ENCODE assay signal across 28 cellular contexts in the genomic region with DNA sequence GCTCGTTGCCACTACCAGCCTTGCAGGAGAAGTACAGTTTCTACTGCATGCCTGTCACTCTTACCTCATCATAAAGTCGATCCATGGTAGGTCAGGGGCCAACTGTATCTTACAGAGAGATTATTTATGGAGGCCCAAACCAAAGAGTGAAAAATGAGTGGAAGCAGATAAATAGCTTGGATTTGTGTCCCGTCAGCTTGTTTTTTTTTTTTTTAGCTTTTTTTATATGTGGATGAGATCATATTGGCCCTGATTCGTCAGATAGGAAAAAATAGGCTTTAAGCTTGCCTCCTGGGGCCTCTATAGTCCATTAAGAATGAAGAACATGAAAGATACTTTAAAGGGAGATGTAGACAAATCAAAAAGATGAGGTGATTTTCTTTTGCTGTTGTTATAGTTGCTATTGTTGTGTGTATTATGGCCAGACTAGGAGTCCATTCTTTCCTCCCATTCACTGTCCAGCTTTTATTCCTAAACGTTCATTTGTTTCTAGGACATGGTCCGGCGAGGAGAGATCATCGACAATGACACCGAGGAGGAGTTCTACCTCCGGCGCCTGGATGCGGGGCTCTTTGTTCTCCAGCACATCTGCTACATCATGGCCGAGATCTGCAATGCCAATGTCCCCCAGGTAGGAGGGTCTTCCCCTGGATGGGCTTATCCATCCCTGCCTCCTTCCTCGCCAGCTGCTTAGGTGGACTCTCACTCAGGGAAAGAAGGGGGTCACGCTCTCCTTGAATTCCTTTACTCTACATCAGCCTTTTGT. TPM values are rescaled to one million over a fixed set of nuclear protein-coding genes. Genes with fewer than 3 reads are reported as not detected.
DNase-seq lines count a peak whose midpoint lies in the region; ATAC-seq, FAIRE-seq and TF ChIP-seq lines count a peak whose summit lies in the region.
"Had no signal": no experiment of that assay in that cellular context is flagged by ENCODE, and none has a peak within 500 bp of the region (broad histone marks: within the 10 kb centered on the region; RNA-seq: fewer than 3 reads in every experiment).

No MANE protein-coding gene starts in this region.

- FAIRE-seq in K562 (lab: Jason Lieb, UNC) (no peak), RCC 7860 (lab: Jason Lieb, UNC) (no peak)
- FAIRE-seq: A204.1, GM12878, GM12892, GM18507 had no signal

- H3K9me3 ChIP-seq in RWPE2 (ENCODE audit: severe bottlenecking) (no peaks in the 10 kb centered on the region), K562 (replicated peaks; ENCODE audit: control insufficient read depth, insufficient read depth, low read depth, low read length) (no peaks in the 10 kb centered on the region)
- H3K9me3 ChIP-seq: BE2C, BLaER1 had no signal

- no peak for TF ChIP-seq CTCF in RWPE2 (IDR thresholded peaks at IDR 0.05; ENCODE audit: poor library complexity, severe bottlenecking)
- TF ChIP-seq CTCF in K562 (IDR thresholded peaks at IDR 0.05 in 2 of 3, conservative IDR thresholded peaks at IDR 0.05 in 1 of 3; ENCODE audit: insufficient read depth in 2 of 3, low read depth in 1 of 3, low read length in 3 of 3): no peak

- no peak overlapping the region for H3K27ac ChIP-seq in RWPE2 (ENCODE audit: poor library complexity, severe bottlenecking)
- no peak overlapping the region for H3K27ac ChIP-seq in K562 (ENCODE audit: extremely low read depth, low read depth, low read length)
- H3K27ac ChIP-seq: BLaER1 had no signal

- DNase-seq in HEK293T (ENCODE audit: extremely low spot score) (no peak), RWPE2 (ENCODE audit: low spot score) (peak; percentile 71), K562 (ENCODE audit: extremely low read depth in 1 of 4, low spot score in 3 of 4) (no peak), sciatic nerve (ENCODE audit: low spot score) (peak; percentile 27), RCC 7860 (ENCODE audit: low spot score) (no peak), glomerular visceral epithelial cell (ENCODE audit: extremely low spot score) (no peak), LoVo (ENCODE audit: low spot score) (no peak)
- DNase-seq: 8988T; ACHN; BE2C; C1 segment of cervical spinal cord; CD4-positive, alpha-beta memory T cell; CD4-positive, CD25-positive, alpha-beta regulatory T cell; CD8-positive, alpha-beta memory T cell; COR-L47; DMS 273 treated with DMSO at 0.1 percent for 48 hours; DMS153; DMS53; DMS79; DND-41; EL; GDM1 had no signal

- TF ChIP-seq POLR2A in K562 (conservative IDR thresholded peaks at IDR 0.05): no peak

- no peaks in the 10 kb centered on the region for H3K79me2 ChIP-seq in K562 (ENCODE audit: control insufficient read depth, insufficient read depth, low read length)

- no peak for TF ChIP-seq EP300 in K562 (IDR thresholded peaks at IDR 0.05; ENCODE audit: low read length)

- H3K36me3 ChIP-seq in RWPE2 (ENCODE audit: low read depth): peaks cover 30% of the 10 kb centered on the region
- peaks cover 16% of the 10 kb centered on the region; the same call in 1 of the 3 replicates for H3K36me3 ChIP-seq in K562 (ENCODE audit: control insufficient read depth, insufficient read depth, low read length)

- H2AFZ ChIP-seq in K562 (ENCODE audit: low read depth, low read length): no peak overlapping the region

- H3K4me3 ChIP-seq in RWPE2 (ENCODE audit: severe bottlenecking): no peak overlapping the region
- H3K4me3 ChIP-seq in K562: no peak overlapping the region
- H3K4me3 ChIP-seq: BLaER1, GM12878 had no signal

- no peaks in the 10 kb centered on the region for H4K20me1 ChIP-seq in K562 (replicated peaks; ENCODE audit: control insufficient read depth, insufficient read depth, low read length)
- H4K20me1 ChIP-seq: BLaER1 had no signal

- no TSS peak for BruUV-seq in K562 (replicated peaks; lab: Mats Ljungman, UMichigan)

- CTCF ChIA-PET in HEK293T (lab: Yijun Ruan, JAX) (no interaction called here), K562 (lab: Yijun Ruan, JAX; ENCODE audit: low intra/inter-chr PET ratio) (no interaction called here)

- WGBS in K562 (ENCODE audit: insufficient coverage, low coverage, missing lambda C conversion rate): 85% methylated on average over 12 of the region's 15 CpGs

- in situ Hi-C loops in K562 (cut with MboI): no loop called here

- H3K27me3 ChIP-seq in RWPE2 (ENCODE audit: insufficient read depth, poor library complexity, severe bottlenecking): no peaks in the 10 kb centered on the region
- no peaks in the 10 kb centered on the region for H3K27me3 ChIP-seq in K562 (ENCODE audit: control insufficient read depth in 2 of 2, insufficient read depth in 2 of 2, low read length in 2 of 2)
- H3K27me3 ChIP-seq: BE2C, BLaER1 had no signal

- H3K4me2 ChIP-seq in K562 (ENCODE audit: insufficient read depth, low read length): no peak overlapping the region
- H3K4me2 ChIP-seq: BLaER1 had no signal

- ATAC-seq in RWPE2 (ENCODE audit: low read depth) (no peak), K562 (no peak), sciatic nerve (no peak)
- ATAC-seq: GM12878 had no signal

- POLR2A ChIA-PET in HEK293T (lab: Yijun Ruan, JAX) (no interaction called here), K562 (lab: Yijun Ruan, JAX) (interaction anchor here (0.6 kb wide), 1 partner anchor 26 kb away, joined by 3 read pairs; no protein-coding TSS in a partner anchor)

- H3K4me1 ChIP-seq in RWPE2 (ENCODE audit: insufficient read depth, poor library complexity, severe bottlenecking) (no peaks in the 10 kb centered on the region), K562 (replicated peaks in 1 of 2; ENCODE audit: control insufficient read depth in 2 of 2, insufficient read depth in 2 of 2, low read length in 2 of 2) (no peaks in the 10 kb centered on the region)
- H3K4me1 ChIP-seq: BE2C, BLaER1 had no signal

- intact Hi-C loops in K562 (cut with micrococcal nuclease): no loop called here
- intact Hi-C loops in sciatic nerve (cut with DNase I): no loop called here

- H3K9ac ChIP-seq in K562 (ENCODE audit: insufficient read depth in 1 of 2, low read depth in 2 of 2, low read length in 2 of 2): no peak overlapping the region
- H3K9ac ChIP-seq: BLaER1 had no signal

- TF ChIP-seq RAD21 in K562 (CRISPR knock-in tag; conservative IDR thresholded peaks at IDR 0.05 in 1 of 2, IDR thresholded peaks at IDR 0.05 in 1 of 2): no peak

- H3K9me1 ChIP-seq in K562 (ENCODE audit: control insufficient read depth, insufficient read depth, low read length): no peaks in the 10 kb centered on the region

TF ChIP-seq in HEK293T, 16 proteins besides CTCF, POLR2A, EP300 and RAD21:
- TF ChIP-seq, protein P1, sequence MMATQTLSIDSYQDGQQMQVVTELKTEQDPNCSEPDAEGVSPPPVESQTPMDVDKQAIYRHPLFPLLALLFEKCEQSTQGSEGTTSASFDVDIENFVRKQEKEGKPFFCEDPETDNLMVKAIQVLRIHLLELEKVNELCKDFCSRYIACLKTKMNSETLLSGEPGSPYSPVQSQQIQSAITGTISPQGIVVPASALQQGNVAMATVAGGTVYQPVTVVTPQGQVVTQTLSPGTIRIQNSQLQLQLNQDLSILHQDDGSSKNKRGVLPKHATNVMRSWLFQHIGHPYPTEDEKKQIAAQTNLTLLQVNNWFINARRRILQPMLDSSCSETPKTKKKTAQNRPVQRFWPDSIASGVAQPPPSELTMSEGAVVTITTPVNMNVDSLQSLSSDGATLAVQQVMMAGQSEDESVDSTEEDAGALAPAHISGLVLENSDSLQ (IDR thresholded peaks at IDR 0.05): peak; percentile 57
- no peak for TF ChIP-seq LEF1 (IDR thresholded peaks at IDR 0.05; ENCODE audit: borderline replicate concordance)
- no peak for TF ChIP-seq ZNF384 (IDR thresholded peaks at IDR 0.05)
- no peak for TF ChIP-seq FOXM1 (IDR thresholded peaks at IDR 0.05; ENCODE audit: borderline replicate concordance)

TF ChIP-seq in K562, 482 proteins besides CTCF, POLR2A, EP300 and RAD21:
- peak; percentile 56 for TF ChIP-seq ZNF316 (IDR thresholded peaks at IDR 0.05)
- no peak for TF ChIP-seq ZEB2 (IDR thresholded peaks at IDR 0.05)
- no peak for TF ChIP-seq ZNF311 (CRISPR knock-in tag; IDR thresholded peaks at IDR 0.05)
- 0 out of 2 replicates have a peak, but pooled peaks have one; percentile 12 for TF ChIP-seq C11orf30 (IDR thresholded peaks at IDR 0.05; ENCODE audit: low read depth)
- TF ChIP-seq, protein P2, sequence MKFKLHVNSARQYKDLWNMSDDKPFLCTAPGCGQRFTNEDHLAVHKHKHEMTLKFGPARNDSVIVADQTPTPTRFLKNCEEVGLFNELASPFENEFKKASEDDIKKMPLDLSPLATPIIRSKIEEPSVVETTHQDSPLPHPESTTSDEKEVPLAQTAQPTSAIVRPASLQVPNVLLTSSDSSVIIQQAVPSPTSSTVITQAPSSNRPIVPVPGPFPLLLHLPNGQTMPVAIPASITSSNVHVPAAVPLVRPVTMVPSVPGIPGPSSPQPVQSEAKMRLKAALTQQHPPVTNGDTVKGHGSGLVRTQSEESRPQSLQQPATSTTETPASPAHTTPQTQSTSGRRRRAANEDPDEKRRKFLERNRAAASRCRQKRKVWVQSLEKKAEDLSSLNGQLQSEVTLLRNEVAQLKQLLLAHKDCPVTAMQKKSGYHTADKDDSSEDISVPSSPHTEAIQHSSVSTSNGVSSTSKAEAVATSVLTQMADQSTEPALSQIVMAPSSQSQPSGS (CRISPR knock-in tag; IDR thresholded peaks at IDR 0.05): no peak

RNA-seq across cellular contexts. Expression of a gene that starts 43.3 kb away (rescaled TPM):
- total RNA-seq in K562 (2011; cell fraction: chromatin; rRNA removed; ENCODE audit: low replicate concordance): not detected in 2 replicates
- not detected in 2 replicates for total RNA-seq in K562 (2011; cell fraction: nucleolus; rRNA removed)
- not detected in 2 replicates for total RNA-seq in K562 (2011; cell fraction: nucleoplasm; rRNA removed)
- total RNA-seq in K562 (2014; rRNA removed) (not detected in 2 replicates), K562 (2014; rRNA removed; fragmentation: Illumina TruSeq; extraction: Trizol) (not detected in 2 replicates), K562 (2015; rRNA removed; fragmentation: Illumina TruSeq; extraction: Trizol) (not detected in 2 replicates), K562 (2021) (not detected in 2 replicates), sciatic nerve (1.6 TPM)
- polyA plus RNA-seq in K562 (2011; rRNA removed) (not detected in 2 replicates), K562 (2014; fragmentation: Illumina TruSeq; extraction: Trizol) (not detected in 2 replicates), K562 (2014; fragmentation: Nextera tagmentation; extraction: Ambion mirVana) (not detected), K562 (2014; rRNA removed) (not detected in 2 replicates)
- not detected in 2 replicates for polyA plus RNA-seq in K562 (2011; cell fraction: cytosol; rRNA removed)
- not detected in 2 replicates for polyA plus RNA-seq in K562 (2011; cell fraction: nucleus; rRNA removed)
- not detected in 2 replicates for polyA plus RNA-seq in K562 (2012)
- polyA minus RNA-seq in K562 (2011; rRNA and poly(A)+ RNA removed): not detected in 2 replicates
- not detected in 2 replicates for polyA minus RNA-seq in K562 (2011; cell fraction: cytosol; rRNA and poly(A)+ RNA removed)
- not detected in 2 replicates for polyA minus RNA-seq in K562 (2011; cell fraction: nucleus; rRNA and poly(A)+ RNA removed)
- total RNA-seq: CD4-positive, alpha-beta memory T cell; CD4-positive, CD25-positive, alpha-beta regulatory T cell; CD8-positive, alpha-beta memory T cell had no signal
- polyA plus RNA-seq: CD14-positive monocyte; CD4-positive, alpha-beta memory T cell; CD4-positive, CD25-positive, alpha-beta regulatory T cell; CD8-positive, alpha-beta memory T cell had no signal

Comparison
In these comparisons a context has a peak if more than half of its experiments do, and no peak if none do; other contexts are left out.
1. DNase-seq: peak in RWPE2 (single experiment) and sciatic nerve (single experiment); none in HEK293T (single experiment), K562 (0 of 4), RCC 7860 (single experiment), glomerular visceral epithelial cell (single experiment) and LoVo (single experiment).